9 cellular contexts compared by ENCODE assay signal in the genomic region with DNA sequence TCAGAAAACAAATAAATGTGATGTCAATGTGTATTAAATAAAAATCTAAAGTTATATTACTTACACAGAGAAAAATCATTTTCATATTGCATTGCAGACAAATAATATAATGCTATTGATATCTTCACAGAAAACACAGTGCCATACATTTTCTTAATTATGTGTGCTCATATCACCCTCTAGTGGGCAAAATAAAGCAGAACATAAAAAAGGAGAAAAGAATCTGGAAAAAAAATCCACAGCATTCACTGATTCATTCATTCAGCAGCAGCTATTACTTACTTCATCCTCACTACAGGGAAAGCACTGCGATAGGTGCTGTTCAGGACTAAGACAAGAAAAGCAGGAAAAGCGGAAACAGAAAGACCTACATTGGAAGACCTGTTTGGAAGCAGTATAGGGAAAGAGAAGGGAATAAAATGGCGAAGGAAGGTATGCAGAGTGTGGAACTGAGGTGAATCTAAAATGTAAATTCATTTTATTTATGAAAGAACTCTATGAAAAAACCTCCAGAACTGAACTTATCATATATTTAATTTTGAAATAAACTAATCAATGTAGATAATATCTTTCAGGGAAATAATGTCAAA.
A peak's percentile ranks its signal among the peaks of the same experiment; 100 is the strongest.
DNase-seq lines count a peak whose midpoint lies in the region; ATAC-seq and TF ChIP-seq lines count a peak whose summit lies in the region.
"Had no signal": no experiment of that assay in that cellular context is flagged by ENCODE, and none has a peak within 500 bp of the region (broad histone marks: within the 10 kb centered on the region; RNA-seq: fewer than 3 reads in every experiment).

No MANE protein-coding gene starts in this region.

- no peak for TF ChIP-seq POLR2A in spleen (IDR thresholded peaks at IDR 0.05)

- H3K36me3 ChIP-seq in CD4-positive, CD25-positive, alpha-beta regulatory T cell (ENCODE audit: control insufficient read depth, insufficient read depth, low read length): peaks cover 6% of the 10 kb centered on the region
- peaks cover 0 to 58% (median 3%) of the 10 kb centered on the region in 6 donors for H3K36me3 ChIP-seq in spleen

- H3K4me3 Mint-ChIP-seq in CD4-positive, CD25-positive, alpha-beta regulatory T cell: no peak overlapping the region

- no peaks in the 10 kb centered on the region for H3K9me3 ChIP-seq in CD4-positive, CD25-positive, alpha-beta regulatory T cell (ENCODE audit: control insufficient read depth in 2 of 2, low read length in 2 of 2)
- H3K9me3 ChIP-seq in spleen: no peaks in the 10 kb centered on the region
- H3K9me3 ChIP-seq: SJSA1 had no signal

- H3K9me3 Mint-ChIP-seq in CD4-positive, CD25-positive, alpha-beta regulatory T cell: no peaks in the 10 kb centered on the region

- no peak overlapping the region for H3K27ac ChIP-seq in CD4-positive, CD25-positive, alpha-beta regulatory T cell (ENCODE audit: insufficient read depth, low read length, poor library complexity, severe bottlenecking)
- H3K27ac ChIP-seq in spleen: no peak overlapping the region
- H3K27ac ChIP-seq: SJSA1 had no signal

- ATAC-seq in CD4-positive, CD25-positive, alpha-beta regulatory T cell (ENCODE audit: low read depth in 2 of 2): peak in 1 of 2 donors; percentile 37
- peak; percentile 57 for ATAC-seq in GM18519 (IDR thresholded peaks at IDR 0.05; ENCODE audit: low FRiP score, unreplicated experiment)

- peaks cover 21% of the 10 kb centered on the region for H3K36me3 Mint-ChIP-seq in CD4-positive, CD25-positive, alpha-beta regulatory T cell

- no peaks in the 10 kb centered on the region for H3K27me3 ChIP-seq in CD4-positive, CD25-positive, alpha-beta regulatory T cell (ENCODE audit: control insufficient read depth, insufficient read depth, low read length)
- no peaks in the 10 kb centered on the region for H3K27me3 ChIP-seq in spleen (replicated peaks in 1 of 7)
- H3K27me3 ChIP-seq: SJSA1 had no signal

- H3K4me1 ChIP-seq in CD4-positive, CD25-positive, alpha-beta regulatory T cell (ENCODE audit: control insufficient read depth, insufficient read depth, low read length, poor library complexity, severe bottlenecking): no peaks in the 10 kb centered on the region
- H3K4me1 ChIP-seq in spleen: no peaks in the 10 kb centered on the region
- H3K4me1 ChIP-seq: SJSA1 had no signal

- no peaks in the 10 kb centered on the region for H3K27me3 Mint-ChIP-seq in CD4-positive, CD25-positive, alpha-beta regulatory T cell

- H3K27ac Mint-ChIP-seq in CD4-positive, CD25-positive, alpha-beta regulatory T cell: no peak overlapping the region

- intact Hi-C loops in spleen (cut with DNase I; ENCODE audit: low total_unique reads): no loop called here

- DNase-seq in CD4-positive, CD25-positive, alpha-beta regulatory T cell: peak in 2 of 3 donors; percentile 22 to 39
- DNase-seq in HT-29 (ENCODE audit: low spot score): peak; percentile 77
- peak; percentile 24 for DNase-seq in SHP77 treated with DMSO at 0.1 percent for 48 hours (lab: John Stamatoyannopoulos, UW)
- DNase-seq in fibroblast of the conjunctiva (ENCODE audit: low read depth): peak; percentile 12
- no peak for DNase-seq in spleen
- DNase-seq in NCI-H1048 (lab: John Stamatoyannopoulos, UW): no peak
- no peak for DNase-seq in KG1 (lab: John Stamatoyannopoulos, UW)

- H3K4me3 ChIP-seq in CD4-positive, CD25-positive, alpha-beta regulatory T cell (ENCODE audit: low read depth, low read length): no peak overlapping the region
- no peak overlapping the region for H3K4me3 ChIP-seq in spleen
- H3K4me3 ChIP-seq: SJSA1 had no signal

- H3K4me1 Mint-ChIP-seq in CD4-positive, CD25-positive, alpha-beta regulatory T cell: peaks cover 0 to 5% (median 2%) of the 10 kb centered on the region in 4 donors

- WGBS in spleen, 5 donors: 89 to 98% (median 93%) methylated on average over 3 of the region's 3 CpGs

- peak in 9 of 11 experiments; percentile 19 to 58 (median 44) for TF ChIP-seq CTCF in spleen (IDR thresholded peaks at IDR 0.05 in 8 of 11, conservative IDR thresholded peaks at IDR 0.05 in 3 of 11)

Comparison
In these comparisons a context has a peak if more than half of its experiments do, and no peak if none do; other contexts are left out.
1. DNase-seq: peak in CD4-positive, CD25-positive, alpha-beta regulatory T cell (2 of 3), HT-29 (single experiment), SHP77 treated with DMSO at 0.1 percent for 48 hours (single experiment) and fibroblast of the conjunctiva (single experiment); none in spleen (single experiment), NCI-H1048 (single experiment) and KG1 (single experiment).